In the genomic region with DNA sequence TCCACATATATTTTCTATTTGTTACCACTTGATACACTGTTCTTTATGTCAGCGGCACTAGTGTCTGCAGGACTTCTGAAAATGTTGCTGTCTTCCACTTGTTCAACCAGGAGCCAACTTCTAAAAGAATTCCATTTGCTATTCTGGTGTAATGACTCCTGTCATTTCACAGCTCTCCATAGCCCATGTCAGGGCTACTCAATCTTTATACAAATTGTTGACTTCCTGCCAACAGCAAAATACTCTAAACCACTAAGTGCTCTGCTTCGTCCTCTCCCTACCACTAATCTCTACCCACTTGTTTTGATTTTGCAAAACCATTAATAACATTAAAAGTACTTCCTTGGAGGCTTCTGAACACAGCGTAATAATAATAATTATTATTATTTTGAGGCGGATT, we compare ENCODE assay signal across 23 cellular contexts. TPM values are rescaled to one million over a fixed set of nuclear protein-coding genes. Genes with fewer than 3 reads are reported as not detected.
DNase-seq lines count a peak whose midpoint lies in the region; ATAC-seq and TF ChIP-seq lines count a peak whose summit lies in the region.
"Had no signal": no experiment of that assay in that cellular context is flagged by ENCODE, and none has a peak within 500 bp of the region (broad histone marks: within the 10 kb centered on the region; RNA-seq: fewer than 3 reads in every experiment).

No MANE protein-coding gene starts in this region.

- intact Hi-C loops in left colon (cut with DNase I, micrococcal nuclease): loop anchor here in 1 of 2 donors (5.0 kb wide), 1 partner anchor 134 kb away; no protein-coding TSS in a partner anchor

- H3K36me3 ChIP-seq in fibroblast of lung (ENCODE audit: control insufficient read depth, insufficient read depth, low read length): no peaks in the 10 kb centered on the region
- H3K36me3 ChIP-seq: neural progenitor cell, SJSA1, thoracic aorta had no signal

- TF ChIP-seq CTCF in fibroblast of lung (conservative IDR thresholded peaks at IDR 0.05 in 1 of 2, IDR thresholded peaks at IDR 0.05 in 1 of 2; ENCODE audit: low read depth in 1 of 2, low read length in 2 of 2): no peak

- H2AFZ ChIP-seq in fibroblast of lung (ENCODE audit: low read length): no peak overlapping the region
- H2AFZ ChIP-seq: neural progenitor cell had no signal

- DNase-seq in DMS79 treated with DMSO at 0.1 percent for 48 hours (lab: John Stamatoyannopoulos, UW): peak; percentile 47
- peak; percentile 68 for DNase-seq in LHCN-M2 (ENCODE audit: low read depth)
- peak; percentile 60 to 76 for DNase-seq in fibroblast of lung (ENCODE audit: low read depth in 2 of 2)
- DNase-seq in renal cortical epithelial cell (ENCODE audit: low read depth): peak; percentile 84
- DNase-seq in left colon: no peak
- DNase-seq in C1 segment of cervical spinal cord (lab: John Stamatoyannopoulos, UW): no peak
- DNase-seq in NCI-H345 treated with DMSO at 0.1 percent for 48 hours (lab: John Stamatoyannopoulos, UW; ENCODE audit: unreplicated experiment): no peak
- DNase-seq: activated CD4-positive, CD25-positive, alpha-beta regulatory T cell; activated CD8-positive, alpha-beta T cell treated with anti-CD3 and anti-CD28 coated beads, Interleukin-2, amount 10 ng/mL, durations not matched to agents 7 days and 5 days; activated T-cell treated with anti-CD3 and anti-CD28 coated beads, Interleukin-2, amount 50 U/mL, for 4 hours; Calu3; hippocampal formation; kidney; MV-4-11; NCI-H1930; NCI-H524 treated with DMSO at 0.1 percent for 48 hours; OCI-M1 had no signal

- H3K9me3 ChIP-seq in fibroblast of lung (ENCODE audit: control insufficient read depth, insufficient read depth, low read depth, low read length): no peaks in the 10 kb centered on the region
- H3K9me3 ChIP-seq: SJSA1, thoracic aorta had no signal

- H3K9ac ChIP-seq in fibroblast of lung (ENCODE audit: insufficient read depth, low read length): no peak overlapping the region
- H3K9ac ChIP-seq: neural progenitor cell had no signal

- no peaks in the 10 kb centered on the region for H3K79me2 ChIP-seq in fibroblast of lung (ENCODE audit: control insufficient read depth, insufficient read depth, low read length)

- H3K4me1 ChIP-seq in fibroblast of lung (ENCODE audit: control insufficient read depth, extremely low read depth, insufficient read depth, low read length): no peaks in the 10 kb centered on the region
- H3K4me1 ChIP-seq: neural progenitor cell, SJSA1 had no signal

- no peak overlapping the region for H3K4me2 ChIP-seq in fibroblast of lung (ENCODE audit: extremely low read depth, insufficient read depth, low read length)
- H3K4me2 ChIP-seq: neural progenitor cell had no signal

- no peaks in the 10 kb centered on the region for H4K20me1 ChIP-seq in fibroblast of lung (ENCODE audit: control insufficient read depth, extremely low read depth, insufficient read depth, low read length)

- H3K27ac ChIP-seq in fibroblast of lung (ENCODE audit: insufficient read depth, low read length): no peak overlapping the region
- H3K27ac ChIP-seq: neural progenitor cell, SJSA1, thoracic aorta had no signal

- no peak overlapping the region for H3K4me3 ChIP-seq in fibroblast of lung (replicated peaks in 1 of 4; ENCODE audit: control extremely low read depth in 1 of 4, insufficient read depth in 1 of 4, low read depth in 3 of 4, low read length in 4 of 4)
- H3K4me3 ChIP-seq: neural progenitor cell, SJSA1, thoracic aorta had no signal

- ATAC-seq in left colon: no peak
- ATAC-seq: activated CD8-positive, alpha-beta T cell treated with anti-CD3 and anti-CD28 coated beads, Interleukin-2, amount 10 ng/mL, durations not matched to agents 7 days and 5 days; activated T-cell treated with anti-CD3 and anti-CD28 coated beads, Interleukin-2, amount 50 U/mL, for 4 hours had no signal

- no peaks in the 10 kb centered on the region for H3K27me3 ChIP-seq in fibroblast of lung (ENCODE audit: control insufficient read depth, insufficient read depth, low read length)
- H3K27me3 ChIP-seq: neural progenitor cell, SJSA1 had no signal

RNA-seq across cellular contexts. Expression of gene CTSO, which starts 7.2 kb away (rescaled TPM):
- total RNA-seq in LHCN-M2 (2014; rRNA removed): 12.1 and 20.7 TPM in 2 replicates
- polyA plus RNA-seq in LHCN-M2 (2012): 6.3 TPM
- total RNA-seq in fibroblast of lung: 22.1 and 23.6 TPM in 2 replicates
- 13.7 and 47.3 TPM in 2 replicates for polyA plus RNA-seq in fibroblast of lung
- 7.6 and 24.4 TPM in 2 replicates for polyA plus RNA-seq in fibroblast of lung (2012)
- polyA minus RNA-seq in fibroblast of lung (ENCODE audit: low replicate concordance): 2.2 and 3.3 TPM in 2 replicates
- total RNA-seq in renal cortical epithelial cell: 17.7 and 26.4 TPM in 2 replicates
- 10 to 100 TPM; 11.4 to 16.7 TPM for total RNA-seq in left colon

RNA-seq across cellular contexts. Expression of gene TDO2, which starts 43.0 kb away (rescaled TPM):
- total RNA-seq in LHCN-M2 (2014; rRNA removed): 0.80 and 1.4 TPM in 2 replicates
- 0.41 TPM for polyA plus RNA-seq in LHCN-M2 (2012)
- total RNA-seq in fibroblast of lung: 1.5 and 14.4 TPM in 2 replicates
- 0.09 and 0.26 TPM in 2 replicates for polyA plus RNA-seq in fibroblast of lung
- 0.21 and 0.34 TPM in 2 replicates for polyA plus RNA-seq in fibroblast of lung (2012)
- polyA minus RNA-seq in fibroblast of lung (ENCODE audit: low replicate concordance): not detected in 2 replicates
- 0.05 TPM in 1 of 2 replicates, not detected in the other for total RNA-seq in renal cortical epithelial cell
- total RNA-seq in left colon: under 1 TPM in 1 of 2 donors, not detected in 1; 0.67 TPM
- total RNA-seq: activated CD8-positive, alpha-beta T cell treated with anti-CD3 and anti-CD28 coated beads, Interleukin-2, amount 10 ng/mL, durations not matched to agents 7 days and 5 days; Calu3; mononuclear cell; T-helper 2 cell treated with Interferon-gamma antibody and Interleukin-4, amounts not matched to agents 100 ng/mL and 5 ng/mL, for 36 hours; thoracic aorta had no signal
- polyA plus RNA-seq: BJ had no signal

Comparison
In these comparisons a context has a peak if more than half of its experiments do, and no peak if none do; other contexts are left out.
1. DNase-seq: peak in DMS79 treated with DMSO at 0.1 percent for 48 hours (single experiment), LHCN-M2 (single experiment), fibroblast of lung (2 of 2) and renal cortical epithelial cell (single experiment); none in left colon (0 of 2), C1 segment of cervical spinal cord (0 of 14) and NCI-H345 treated with DMSO at 0.1 percent for 48 hours (single experiment).